In the genomic region with DNA sequence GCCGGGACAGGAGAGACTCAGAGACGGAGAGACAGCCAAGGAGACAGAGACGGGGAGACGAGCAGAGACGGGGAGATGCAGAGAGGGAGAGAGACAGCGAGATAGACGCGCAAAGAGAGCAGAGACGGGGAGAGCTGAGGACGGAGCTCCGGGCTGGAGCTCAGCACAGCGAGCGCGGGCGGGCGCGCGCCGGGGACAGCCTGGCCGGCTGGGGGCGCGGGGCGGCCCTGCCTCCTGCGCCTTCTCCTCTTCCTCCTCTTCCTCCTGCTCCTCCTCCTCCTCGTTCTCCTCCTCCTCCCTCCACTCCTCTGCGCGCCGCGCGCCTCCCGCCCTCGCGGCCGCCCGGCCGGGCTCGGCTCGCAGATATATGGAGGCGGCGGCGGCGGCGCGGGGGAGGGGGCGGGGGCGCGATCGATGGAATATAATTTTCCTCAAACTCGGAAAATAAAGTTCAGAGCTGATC, we compare ENCODE assay signal across 1 cellular context.
TF ChIP-seq lines count a peak whose summit lies in the region.

Gene ERFL (minus strand): TSS at position 229 of the 463 bp plus-strand sequence. CDS start 15,530 bp downstream, outside the sequence.

TF ChIP-seq in K562, 482 proteins besides CTCF, POLR2A, EP300 and RAD21 (continued from another document):
- TF ChIP-seq NRF1 (conservative IDR thresholded peaks at IDR 0.05 in 1 of 2, IDR thresholded peaks at IDR 0.05 in 1 of 2) (peak in 1 of 2 experiments; percentile 31; a peak in 1 of 4 replicates), PCBP1 (IDR thresholded peaks at IDR 0.05; ENCODE audit: low read depth, low read length, poor library complexity, severe bottlenecking) (no peak), RUNX1 (IDR thresholded peaks at IDR 0.05; ENCODE audit: low read depth) (no peak), ZNF263 (CRISPR knock-in tag; IDR thresholded peaks at IDR 0.05; ENCODE audit: borderline replicate concordance) (peak; percentile 98), CXXC5 (CRISPR knock-in tag; IDR thresholded peaks at IDR 0.05) (peak; percentile 48), HEY1 (CRISPR knock-in tag; IDR thresholded peaks at IDR 0.05; ENCODE audit: borderline replicate concordance) (no peak), ZNF695 (CRISPR knock-in tag; IDR thresholded peaks at IDR 0.05) (no peak), ZNF551 (CRISPR knock-in tag; IDR thresholded peaks at IDR 0.05) (no peak), ZBTB7A (IDR thresholded peaks at IDR 0.05; ENCODE audit: borderline replicate concordance, control insufficient read depth, low read depth, low read length) (peak; percentile 60; the same call in 1 of the 2 replicates), RBFOX2 (IDR thresholded peaks at IDR 0.05; ENCODE audit: low read depth, low read length) (peak; percentile 67), MTA3 (IDR thresholded peaks at IDR 0.05; ENCODE audit: borderline replicate concordance) (peak; percentile 35)
- TF ChIP-seq, protein P1, sequence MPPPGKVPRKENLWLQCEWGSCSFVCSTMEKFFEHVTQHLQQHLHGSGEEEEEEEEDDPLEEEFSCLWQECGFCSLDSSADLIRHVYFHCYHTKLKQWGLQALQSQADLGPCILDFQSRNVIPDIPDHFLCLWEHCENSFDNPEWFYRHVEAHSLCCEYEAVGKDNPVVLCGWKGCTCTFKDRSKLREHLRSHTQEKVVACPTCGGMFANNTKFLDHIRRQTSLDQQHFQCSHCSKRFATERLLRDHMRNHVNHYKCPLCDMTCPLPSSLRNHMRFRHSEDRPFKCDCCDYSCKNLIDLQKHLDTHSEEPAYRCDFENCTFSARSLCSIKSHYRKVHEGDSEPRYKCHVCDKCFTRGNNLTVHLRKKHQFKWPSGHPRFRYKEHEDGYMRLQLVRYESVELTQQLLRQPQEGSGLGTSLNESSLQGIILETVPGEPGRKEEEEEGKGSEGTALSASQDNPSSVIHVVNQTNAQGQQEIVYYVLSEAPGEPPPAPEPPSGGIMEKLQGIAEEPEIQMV (tag; conservative IDR thresholded peaks at IDR 0.05; ENCODE audit: low read depth): no peak
- TF ChIP-seq, protein P2, sequence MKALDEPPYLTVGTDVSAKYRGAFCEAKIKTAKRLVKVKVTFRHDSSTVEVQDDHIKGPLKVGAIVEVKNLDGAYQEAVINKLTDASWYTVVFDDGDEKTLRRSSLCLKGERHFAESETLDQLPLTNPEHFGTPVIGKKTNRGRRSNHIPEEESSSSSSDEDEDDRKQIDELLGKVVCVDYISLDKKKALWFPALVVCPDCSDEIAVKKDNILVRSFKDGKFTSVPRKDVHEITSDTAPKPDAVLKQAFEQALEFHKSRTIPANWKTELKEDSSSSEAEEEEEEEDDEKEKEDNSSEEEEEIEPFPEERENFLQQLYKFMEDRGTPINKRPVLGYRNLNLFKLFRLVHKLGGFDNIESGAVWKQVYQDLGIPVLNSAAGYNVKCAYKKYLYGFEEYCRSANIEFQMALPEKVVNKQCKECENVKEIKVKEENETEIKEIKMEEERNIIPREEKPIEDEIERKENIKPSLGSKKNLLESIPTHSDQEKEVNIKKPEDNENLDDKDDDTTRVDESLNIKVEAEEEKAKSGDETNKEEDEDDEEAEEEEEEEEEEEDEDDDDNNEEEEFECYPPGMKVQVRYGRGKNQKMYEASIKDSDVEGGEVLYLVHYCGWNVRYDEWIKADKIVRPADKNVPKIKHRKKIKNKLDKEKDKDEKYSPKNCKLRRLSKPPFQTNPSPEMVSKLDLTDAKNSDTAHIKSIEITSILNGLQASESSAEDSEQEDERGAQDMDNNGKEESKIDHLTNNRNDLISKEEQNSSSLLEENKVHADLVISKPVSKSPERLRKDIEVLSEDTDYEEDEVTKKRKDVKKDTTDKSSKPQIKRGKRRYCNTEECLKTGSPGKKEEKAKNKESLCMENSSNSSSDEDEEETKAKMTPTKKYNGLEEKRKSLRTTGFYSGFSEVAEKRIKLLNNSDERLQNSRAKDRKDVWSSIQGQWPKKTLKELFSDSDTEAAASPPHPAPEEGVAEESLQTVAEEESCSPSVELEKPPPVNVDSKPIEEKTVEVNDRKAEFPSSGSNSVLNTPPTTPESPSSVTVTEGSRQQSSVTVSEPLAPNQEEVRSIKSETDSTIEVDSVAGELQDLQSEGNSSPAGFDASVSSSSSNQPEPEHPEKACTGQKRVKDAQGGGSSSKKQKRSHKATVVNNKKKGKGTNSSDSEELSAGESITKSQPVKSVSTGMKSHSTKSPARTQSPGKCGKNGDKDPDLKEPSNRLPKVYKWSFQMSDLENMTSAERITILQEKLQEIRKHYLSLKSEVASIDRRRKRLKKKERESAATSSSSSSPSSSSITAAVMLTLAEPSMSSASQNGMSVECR (CRISPR knock-in tag; IDR thresholded peaks at IDR 0.05): peak; percentile 14; the same call in 1 of the 2 replicates
